In the genomic region with DNA sequence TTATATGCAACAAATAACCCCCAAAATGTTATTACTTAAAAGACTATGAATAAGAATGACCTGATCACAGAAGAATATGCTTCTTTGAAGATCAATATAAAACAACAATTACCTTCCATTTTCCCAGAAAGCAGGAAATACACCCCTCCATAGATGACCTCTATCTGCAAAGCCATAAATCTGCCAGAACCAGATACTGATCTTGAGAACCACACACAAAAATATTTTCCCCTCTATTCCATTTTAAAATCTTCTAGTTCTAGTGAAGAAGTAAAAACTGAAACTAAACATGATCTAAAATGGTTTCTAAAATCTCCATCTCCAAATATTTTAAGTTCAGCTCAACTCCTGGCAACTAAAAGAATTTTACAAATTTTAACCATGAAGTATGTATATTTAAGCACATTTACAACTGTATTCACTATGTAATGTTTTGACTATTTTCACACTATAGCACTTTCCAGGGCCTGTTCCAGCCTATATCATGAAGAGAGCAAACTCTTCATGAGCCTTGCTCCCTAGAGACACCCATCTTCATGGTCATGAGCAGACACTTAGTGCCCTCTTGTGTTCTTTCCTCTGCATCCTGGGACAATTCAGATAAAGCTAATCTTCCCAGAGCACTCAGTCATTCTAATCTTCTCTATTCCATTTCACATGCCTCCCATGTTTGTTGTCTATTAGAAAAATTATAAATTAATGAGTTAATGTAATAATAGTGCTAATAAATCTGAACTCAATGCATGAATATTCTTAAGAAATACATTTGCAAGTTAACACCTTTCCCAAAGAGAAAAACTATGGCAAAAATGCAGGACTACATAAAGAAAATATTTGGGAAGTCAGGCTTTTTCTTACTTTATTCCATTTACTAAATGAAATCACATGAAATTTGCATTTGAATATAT, we compare ENCODE assay signal across 8 cellular contexts.
DNase-seq lines count a peak whose midpoint lies in the region; ATAC-seq and TF ChIP-seq lines count a peak whose summit lies in the region.

No MANE protein-coding gene starts in this region.

- peak overlapping the region; percentile 48 for H3K27ac Mint-ChIP-seq in activated T-cell treated with anti-CD3 and anti-CD28 coated beads, Interleukin-2, amount 50 U/mL, for 24 hours

- H3K4me3 ChIP-seq in liver (ENCODE audit: low read depth in 1 of 3, low read length in 3 of 3): no peak overlapping the region
- no peak overlapping the region for H3K4me3 ChIP-seq in aorta (ENCODE audit: low read length in 2 of 2)

- H3K27ac ChIP-seq in liver (ENCODE audit: low read depth in 1 of 2, low read length in 2 of 2): no peak overlapping the region
- no peak overlapping the region for H3K27ac ChIP-seq in aorta (ENCODE audit: low read depth in 1 of 2, low read length in 2 of 2)

- H3K4me3 Mint-ChIP-seq in activated T-cell treated with anti-CD3 and anti-CD28 coated beads, Interleukin-2, amount 50 U/mL, for 24 hours: no peak overlapping the region

- H3K4me1 Mint-ChIP-seq in activated T-cell treated with anti-CD3 and anti-CD28 coated beads, Interleukin-2, amount 50 U/mL, for 24 hours (ENCODE audit: low read depth): peaks cover 23% of the 10 kb centered on the region

- peaks cover 71% of the 10 kb centered on the region for H3K36me3 Mint-ChIP-seq in activated T-cell treated with anti-CD3 and anti-CD28 coated beads, Interleukin-2, amount 50 U/mL, for 24 hours (ENCODE audit: low read depth)

- H3K27me3 Mint-ChIP-seq in activated T-cell treated with anti-CD3 and anti-CD28 coated beads, Interleukin-2, amount 50 U/mL, for 24 hours: no peaks in the 10 kb centered on the region

- intact Hi-C loops in aorta (cut with DNase I): no loop called here

- H3K9ac ChIP-seq in liver (ENCODE audit: low read depth in 1 of 2, low read length in 2 of 2): no peak overlapping the region

- TF ChIP-seq CTCF in liver (IDR thresholded peaks at IDR 0.05; ENCODE audit: low read depth, low read length, missing input control): peak; percentile 29

- peak; percentile 69 to 74 for TF ChIP-seq RAD21 in liver (IDR thresholded peaks at IDR 0.05)

- no peaks in the 10 kb centered on the region for H3K27me3 ChIP-seq in liver (ENCODE audit: control insufficient read depth in 4 of 4, insufficient read depth in 4 of 4, low read length in 3 of 4)
- H3K27me3 ChIP-seq in aorta (ENCODE audit: control insufficient read depth in 1 of 2, insufficient read depth in 2 of 2, low read length in 1 of 2): no peaks in the 10 kb centered on the region

- H3K36me3 ChIP-seq in liver (ENCODE audit: control insufficient read depth in 4 of 4, insufficient read depth in 3 of 4, low read depth in 1 of 4, low read length in 3 of 4) (peaks cover 0 to 24% (median 15%) of the 10 kb centered on the region in 4 donors), aorta (ENCODE audit: control insufficient read depth in 1 of 2, insufficient read depth in 2 of 2, low read length in 1 of 2) (no peaks in the 10 kb centered on the region)

- DNase-seq in activated T-cell treated with anti-CD3 and anti-CD28 coated beads, Interleukin-2, amount 50 U/mL, for 24 hours: no peak
- DNase-seq in activated T-cell treated with anti-CD3 and anti-CD28 coated beads, Interleukin-2, amount 50 U/mL, for 1 hour: no peak
- peak; percentile 70 for DNase-seq in NCI-H2171 treated with DMSO at 0.1 percent for 48 hours (lab: John Stamatoyannopoulos, UW)
- DNase-seq in astrocyte of the hippocampus (ENCODE audit: low read depth, low spot score): peak; percentile 26
- no peak for DNase-seq in aorta

- H3K4me1 ChIP-seq in liver (ENCODE audit: control insufficient read depth in 4 of 4, insufficient read depth in 4 of 4, low read length in 3 of 4): no peaks in the 10 kb centered on the region
- no peaks in the 10 kb centered on the region for H3K4me1 ChIP-seq in aorta (ENCODE audit: control insufficient read depth in 1 of 2, insufficient read depth in 2 of 2, low read length in 2 of 2)

- no peaks in the 10 kb centered on the region for H3K9me3 Mint-ChIP-seq in activated T-cell treated with anti-CD3 and anti-CD28 coated beads, Interleukin-2, amount 50 U/mL, for 24 hours

- peaks cover 0 to 2% (median 0%) of the 10 kb centered on the region in 4 donors for H3K9me3 ChIP-seq in liver (ENCODE audit: control insufficient read depth in 4 of 4, low read length in 3 of 4)
- H3K9me3 ChIP-seq in aorta (ENCODE audit: control insufficient read depth, low read length): no peaks in the 10 kb centered on the region

- ATAC-seq in GM21723 (IDR thresholded peaks at IDR 0.05; ENCODE audit: unreplicated experiment) (no peak), aorta (ENCODE audit: low FRiP score) (no peak), GM21528 (IDR thresholded peaks at IDR 0.05; ENCODE audit: low FRiP score, unreplicated experiment) (no peak)

TF ChIP-seq in liver, 16 proteins besides CTCF, POLR2A, EP300 and RAD21:
- TF ChIP-seq YY1 (IDR thresholded peaks at IDR 0.05) (no peak), HNF4G (IDR thresholded peaks at IDR 0.05) (no peak), TAF1 (conservative IDR thresholded peaks at IDR 0.05) (no peak), NR2F2 (IDR thresholded peaks at IDR 0.05) (no peak), RXRA (IDR thresholded peaks at IDR 0.05) (no peak), SP1 (IDR thresholded peaks at IDR 0.05) (no peak), FOXA2 (IDR thresholded peaks at IDR 0.05) (no peak), HNF4A (conservative IDR thresholded peaks at IDR 0.05) (no peak), GABPA (IDR thresholded peaks at IDR 0.05 in 1 of 2, conservative IDR thresholded peaks at IDR 0.05 in 1 of 2) (no peak), FOXA1 (IDR thresholded peaks at IDR 0.05) (no peak), EGR1 (IDR thresholded peaks at IDR 0.05; ENCODE audit: low read depth in 2 of 2) (no peak)
- TF ChIP-seq, protein P1, sequence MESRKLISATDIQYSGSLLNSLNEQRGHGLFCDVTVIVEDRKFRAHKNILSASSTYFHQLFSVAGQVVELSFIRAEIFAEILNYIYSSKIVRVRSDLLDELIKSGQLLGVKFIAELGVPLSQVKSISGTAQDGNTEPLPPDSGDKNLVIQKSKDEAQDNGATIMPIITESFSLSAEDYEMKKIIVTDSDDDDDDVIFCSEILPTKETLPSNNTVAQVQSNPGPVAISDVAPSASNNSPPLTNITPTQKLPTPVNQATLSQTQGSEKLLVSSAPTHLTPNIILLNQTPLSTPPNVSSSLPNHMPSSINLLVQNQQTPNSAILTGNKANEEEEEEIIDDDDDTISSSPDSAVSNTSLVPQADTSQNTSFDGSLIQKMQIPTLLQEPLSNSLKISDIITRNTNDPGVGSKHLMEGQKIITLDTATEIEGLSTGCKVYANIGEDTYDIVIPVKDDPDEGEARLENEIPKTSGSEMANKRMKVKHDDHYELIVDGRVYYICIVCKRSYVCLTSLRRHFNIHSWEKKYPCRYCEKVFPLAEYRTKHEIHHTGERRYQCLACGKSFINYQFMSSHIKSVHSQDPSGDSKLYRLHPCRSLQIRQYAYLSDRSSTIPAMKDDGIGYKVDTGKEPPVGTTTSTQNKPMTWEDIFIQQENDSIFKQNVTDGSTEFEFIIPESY (IDR thresholded peaks at IDR 0.05): no peak
- TF ChIP-seq, protein P2, sequence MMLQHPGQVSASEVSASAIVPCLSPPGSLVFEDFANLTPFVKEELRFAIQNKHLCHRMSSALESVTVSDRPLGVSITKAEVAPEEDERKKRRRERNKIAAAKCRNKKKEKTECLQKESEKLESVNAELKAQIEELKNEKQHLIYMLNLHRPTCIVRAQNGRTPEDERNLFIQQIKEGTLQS (IDR thresholded peaks at IDR 0.05): no peak
- TF ChIP-seq, protein P3, sequence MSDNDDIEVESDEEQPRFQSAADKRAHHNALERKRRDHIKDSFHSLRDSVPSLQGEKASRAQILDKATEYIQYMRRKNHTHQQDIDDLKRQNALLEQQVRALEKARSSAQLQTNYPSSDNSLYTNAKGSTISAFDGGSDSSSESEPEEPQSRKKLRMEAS (IDR thresholded peaks at IDR 0.05): no peak
TF ChIP-seq in liver: peak in this region for 0.

Comparison
In these comparisons a context has a peak if more than half of its experiments do, and no peak if none do; other contexts are left out.
1. DNase-seq: peak in NCI-H2171 treated with DMSO at 0.1 percent for 48 hours (single experiment) and astrocyte of the hippocampus (single experiment); none in activated T-cell treated with anti-CD3 and anti-CD28 coated beads, Interleukin-2, amount 50 U/mL, for 24 hours (single experiment), activated T-cell treated with anti-CD3 and anti-CD28 coated beads, Interleukin-2, amount 50 U/mL, for 1 hour (single experiment) and aorta (0 of 2).